Comparison of ENCODE assay signal across 1 cellular context in genomic region chr2:74293191-74294065, GRCh38.
TF ChIP-seq lines count a peak whose summit lies in the region.

No MANE protein-coding gene starts in this region.

TF ChIP-seq in IMR-90, 13 proteins besides CTCF, POLR2A, EP300 and RAD21 (continued from another document):
- TF ChIP-seq BHLHE40 (IDR thresholded peaks at IDR 0.05; ENCODE audit: low read depth, low read length), result no peak
- TF ChIP-seq NFE2L2 (IDR thresholded peaks at IDR 0.05; ENCODE audit: low read depth, low read length), result no peak
